In the genomic region with DNA sequence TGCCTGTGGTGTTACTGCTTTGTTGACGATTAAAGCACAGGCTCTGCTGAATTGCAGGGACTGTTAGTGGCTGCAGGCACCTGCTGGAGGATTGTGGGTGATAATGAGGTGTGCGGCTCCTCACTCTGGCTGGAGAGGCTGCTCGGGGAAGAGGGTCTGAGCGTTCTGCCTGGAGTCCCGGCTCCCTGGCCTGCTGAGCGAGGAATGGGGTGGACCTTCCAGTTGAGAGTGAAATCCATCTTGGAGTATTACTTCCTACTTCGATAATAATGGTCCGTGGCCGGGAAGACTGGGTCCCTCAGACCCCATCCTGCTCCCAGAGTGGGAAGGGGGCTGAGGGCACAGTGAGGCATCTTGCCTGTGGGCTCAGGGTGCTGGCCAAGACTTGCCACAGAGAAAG, we compare ENCODE assay signal across 33 cellular contexts.
A peak's percentile ranks its signal among the peaks of the same experiment; 100 is the strongest.
DNase-seq lines count a peak whose midpoint lies in the region; ATAC-seq, FAIRE-seq and TF ChIP-seq lines count a peak whose summit lies in the region.
"Had no signal": no experiment of that assay in that cellular context is flagged by ENCODE, and none has a peak within 500 bp of the region (broad histone marks: within the 10 kb centered on the region; RNA-seq: fewer than 3 reads in every experiment).

No MANE protein-coding gene starts in this region.

- no peak for FAIRE-seq in H1 (lab: Jason Lieb, UNC)
- FAIRE-seq: A549, endometrium had no signal

- intact Hi-C loops in spleen (cut with DNase I; ENCODE audit: low total_unique reads): no loop called here
- intact Hi-C loops in Right ventricle myocardium inferior (cut with DNase I): no loop called here
- intact Hi-C loops in heart right ventricle (cut with DNase I): no loop called here

- H4K91ac ChIP-seq in H9 (ENCODE audit: insufficient read length, low read depth, low read length) (no peak overlapping the region), H1 (replicated peaks; ENCODE audit: insufficient read length, low read length) (no peak overlapping the region)

- H3K23me2 ChIP-seq in H9 (ENCODE audit: insufficient read length, low read depth, low read length, poor library complexity, severe bottlenecking): no peaks in the 10 kb centered on the region
- no peaks in the 10 kb centered on the region for H3K23me2 ChIP-seq in H1 (ENCODE audit: low read depth, low read length)

- H3K79me2 ChIP-seq in H9 (ENCODE audit: insufficient read depth, low read length) (no peaks in the 10 kb centered on the region), H1 (ENCODE audit: control insufficient read depth in 1 of 2, insufficient read depth in 2 of 2, low read length in 2 of 2) (no peaks in the 10 kb centered on the region)

- H3K27ac Mint-ChIP-seq in activated T-cell treated with anti-CD3 and anti-CD28 coated beads, Interleukin-2, amount 50 U/mL, for 72 hours: no peak overlapping the region
- no peak overlapping the region for H3K27ac Mint-ChIP-seq in H9
- H3K27ac Mint-ChIP-seq: activated CD8-positive, alpha-beta T cell treated with anti-CD3 and anti-CD28 coated beads for 36 hours; CD8-positive, alpha-beta T cell; HFFc6; naive thymus-derived CD4-positive, alpha-beta T cell; stimulated activated effector memory CD8-positive, alpha-beta T cell treated with anti-CD3 and anti-CD28 coated beads, Interleukin-12 subunit alpha, Interleukin-12 subunit beta, amount 100 ng/mL, for 72 hours had no signal

- H4K5ac ChIP-seq in H9 (ENCODE audit: insufficient read length, low read depth, low read length) (no peak overlapping the region), H1 (ENCODE audit: insufficient read length, low read depth, low read length) (no peak overlapping the region)

- TF ChIP-seq RAD21 in H1 (IDR thresholded peaks at IDR 0.05 in 1 of 2, conservative IDR thresholded peaks at IDR 0.05 in 1 of 2; ENCODE audit: low read depth in 2 of 2, low read length in 2 of 2): no peak

- WGBS in H9 (ENCODE audit: extremely low coverage, insufficient read length, low lambda C conversion rate): no CpG with 5 or more reads among the region's 9 CpGs
- WGBS in H1 (ENCODE audit: extremely low coverage in 1 of 2, insufficient coverage in 1 of 2, insufficient read length in 1 of 2, insufficient replicate concordance in 2 of 2, low coverage in 1 of 2, low lambda C conversion rate in 2 of 2, missing lambda C conversion rate in 1 of 2), 2 experiments: 79% methylated on average over 9 of the region's 9 CpGs; no CpG with 5 or more reads in 1 of the 2 experiments
- WGBS in spleen, 5 donors: 84 to 91% (median 88%) methylated on average over 9 of the region's 9 CpGs
- WGBS in heart right ventricle, 2 donors: 72 to 73% methylated on average over 9 of the region's 9 CpGs

- H3K4me1 ChIP-seq in H9 (ENCODE audit: insufficient read depth, low read length) (no peaks in the 10 kb centered on the region), H1 (replicated peaks in 1 of 4; ENCODE audit: control insufficient read depth in 3 of 4, insufficient read depth in 4 of 4, low read length in 3 of 4) (peaks cover 8 to 20% (median 17%) of the 10 kb centered on the region in 4 experiments), spleen (peaks cover 0 to 20% (median 5%) of the 10 kb centered on the region in 6 donors), heart right ventricle (peaks cover 0 to 8% (median 0%) of the 10 kb centered on the region in 9 donors)
- H3K4me1 ChIP-seq: A549, body of pancreas, esophagus muscularis mucosa, sigmoid colon had no signal

- DNase-seq in activated T-cell treated with anti-CD3 and anti-CD28 coated beads, Interleukin-2, amount 50 U/mL, for 1 hour: peak; percentile 11
- DNase-seq in activated T-cell treated with anti-CD3 and anti-CD28 coated beads, Interleukin-2, amount 50 U/mL, for 72 hours: no peak
- DNase-seq in H9 (peak; percentile 19), H1 (ENCODE audit: low read depth in 1 of 2, low spot score in 2 of 2) (no peak), spleen (peak; percentile 54), Right ventricle myocardium inferior (ENCODE audit: missing footprints) (no peak), superior temporal gyrus (ENCODE audit: extremely low spot score) (no peak), heart right ventricle (no peak)
- DNase-seq: activated CD8-positive, alpha-beta T cell treated with anti-CD3 and anti-CD28 coated beads for 36 hours; activated naive CD4-positive, alpha-beta T cell treated with anti-CD3 and anti-CD28 coated beads, Interleukin-2, amount 50 U/mL, for 16 hours; AML-193; cerebellar nuclear complex; foreskin fibroblast; GM23248; HFFc6; NCI-H1048; NCI-H187; NCI-H2171 treated with DMSO at 0.1 percent for 48 hours; NCI-H510A treated with DMSO at 0.1 percent for 48 hours; OCI-M1; SK-N-SH; stimulated activated CD4-positive, alpha-beta T cell treated with anti-CD3 and anti-CD28 coated beads, Interleukin-4, amount 100 ng/mL, for 4 hours had no signal

- H2BK15ac ChIP-seq in H9 (ENCODE audit: low read depth, low read length) (no peak overlapping the region), H1 (ENCODE audit: low read length) (no peak overlapping the region)

- POLR2A ChIA-PET in H1 (lab: Charles Lee; ENCODE audit: partially characterized antibody): no interaction called here

- H3K27ac ChIP-seq in H9 (ENCODE audit: insufficient read length, low read depth, low read length) (no peak overlapping the region), H1 (ENCODE audit: low read depth, low read length) (no peak overlapping the region), spleen (no peak overlapping the region), heart right ventricle (no peak overlapping the region)
- H3K27ac ChIP-seq: A549, body of pancreas, esophagus muscularis mucosa, GM23248, sigmoid colon, suprapubic skin had no signal

- H2BK120ac ChIP-seq in H9 (ENCODE audit: low read depth, low read length, poor library complexity, severe bottlenecking): no peak overlapping the region
- no peak overlapping the region for H2BK120ac ChIP-seq in H1 (replicated peaks; ENCODE audit: low read depth, low read length)

- H3K4me3 Mint-ChIP-seq in activated T-cell treated with anti-CD3 and anti-CD28 coated beads, Interleukin-2, amount 50 U/mL, for 72 hours: no peak overlapping the region
- no peak overlapping the region for H3K4me3 Mint-ChIP-seq in H9
- H3K4me3 Mint-ChIP-seq: activated CD8-positive, alpha-beta T cell treated with anti-CD3 and anti-CD28 coated beads for 36 hours; CD8-positive, alpha-beta T cell; HFFc6; naive thymus-derived CD4-positive, alpha-beta T cell; stimulated activated effector memory CD8-positive, alpha-beta T cell treated with anti-CD3 and anti-CD28 coated beads, Interleukin-12 subunit alpha, Interleukin-12 subunit beta, amount 100 ng/mL, for 72 hours had no signal

- no peak overlapping the region for H2BK5ac ChIP-seq in H9 (ENCODE audit: insufficient read length, low read length)
- no peak overlapping the region for H2BK5ac ChIP-seq in H1 (ENCODE audit: low read depth, low read length)

- H3K18ac ChIP-seq in H9 (ENCODE audit: insufficient read length, low read depth, low read length) (no peak overlapping the region), H1 (ENCODE audit: extremely low read depth, low read length) (no peak overlapping the region; the same call in 1 of the 2 replicates)

- H3K36me3 Mint-ChIP-seq in activated T-cell treated with anti-CD3 and anti-CD28 coated beads, Interleukin-2, amount 50 U/mL, for 72 hours (ENCODE audit: insufficient read depth in 2 of 2): no peaks in the 10 kb centered on the region
- H3K36me3 Mint-ChIP-seq in H9 (ENCODE audit: insufficient read depth in 1 of 3, low read depth in 3 of 3): peaks cover 0 to 5% (median 2%) of the 10 kb centered on the region in 3 experiments; a peak in 3 of 7 replicates
- H3K36me3 Mint-ChIP-seq: CD8-positive, alpha-beta T cell; stimulated activated effector memory CD8-positive, alpha-beta T cell treated with anti-CD3 and anti-CD28 coated beads, Interleukin-12 subunit alpha, Interleukin-12 subunit beta, amount 100 ng/mL, for 72 hours had no signal

- H3K27me3 ChIP-seq in H9 (ENCODE audit: insufficient read depth, low read length) (no peaks in the 10 kb centered on the region), H1 (replicated peaks in 1 of 4; ENCODE audit: control insufficient read depth in 3 of 4, extremely low read depth in 1 of 4, insufficient read depth in 3 of 4, low read length in 3 of 4) (peaks cover 0 to 4% (median 0%) of the 10 kb centered on the region in 4 experiments; a peak in 4 of 7 replicates), spleen (replicated peaks in 1 of 7) (peaks cover 0 to 6% (median 0%) of the 10 kb centered on the region in 7 donors), heart right ventricle (peaks cover 0 to 35% (median 25%) of the 10 kb centered on the region in 7 donors)
- H3K27me3 ChIP-seq: body of pancreas had no signal

- no peak overlapping the region for H2AFZ ChIP-seq in H9 (ENCODE audit: low read length)
- H2AFZ ChIP-seq in H1 (ENCODE audit: low read length): no peak overlapping the region
- H2AFZ ChIP-seq: GM23248 had no signal

- no peak overlapping the region for H2AK5ac ChIP-seq in H9 (ENCODE audit: insufficient read length, low read length)
- H2AK5ac ChIP-seq in H1 (ENCODE audit: low read depth, low read length): no peak overlapping the region

- H3K14ac ChIP-seq in H9 (ENCODE audit: insufficient read depth, low read length): no peak overlapping the region
- H3K14ac ChIP-seq in H1 (ENCODE audit: insufficient read length): no peak overlapping the region

- H3K4me2 ChIP-seq in H9 (ENCODE audit: insufficient read depth, insufficient read length, low read length): no peak overlapping the region
- H3K4me2 ChIP-seq in H1 (ENCODE audit: insufficient read depth in 1 of 2, low read depth in 2 of 2, low read length in 2 of 2): no peak overlapping the region
- H3K4me2 ChIP-seq: A549, SK-N-SH had no signal

- no peak for TF ChIP-seq POLR2A in H1 (IDR thresholded peaks at IDR 0.05; ENCODE audit: control extremely low read depth in 1 of 2, low read depth in 2 of 2, low read length in 2 of 2)
- no peak for TF ChIP-seq POLR2A in spleen (IDR thresholded peaks at IDR 0.05)

- H3K9me3 ChIP-seq in H9 (ENCODE audit: control insufficient read depth, low read depth, low read length) (no peaks in the 10 kb centered on the region), H1 (ENCODE audit: insufficient read depth in 2 of 2, low read depth in 1 of 2, low read length in 1 of 2) (no peaks in the 10 kb centered on the region; a peak in 1 of 4 replicates), spleen (no peaks in the 10 kb centered on the region), heart right ventricle (no peaks in the 10 kb centered on the region)
- H3K9me3 ChIP-seq: sigmoid colon, SK-N-SH, suprapubic skin had no signal

- ATAC-seq in activated T-cell treated with anti-CD3 and anti-CD28 coated beads, Interleukin-2, amount 50 U/mL, for 72 hours (replicated peaks in 1 of 2): no peak
- ATAC-seq in Right ventricle myocardium inferior (no peak), heart right ventricle (no peak)
- ATAC-seq: A549; activated CD4-positive, CD25-positive, alpha-beta regulatory T cell treated with anti-CD3 and anti-CD28 coated beads, Interleukin-2, amount 50 U/mL, for 24 hours; activated CD8-positive, alpha-beta T cell treated with anti-CD3 and anti-CD28 coated beads for 36 hours; body of pancreas; CD8-positive, alpha-beta T cell; naive thymus-derived CD4-positive, alpha-beta T cell; stimulated activated effector memory CD8-positive, alpha-beta T cell treated with anti-CD3 and anti-CD28 coated beads, Interleukin-12 subunit alpha, Interleukin-12 subunit beta, amount 100 ng/mL, for 72 hours had no signal

- H3K36me3 ChIP-seq in H1 (ENCODE audit: control insufficient read depth in 2 of 4, insufficient read depth in 4 of 4, low read length in 3 of 4) (no peaks in the 10 kb centered on the region), spleen (no peaks in the 10 kb centered on the region), heart right ventricle (no peaks in the 10 kb centered on the region)
- H3K36me3 ChIP-seq: esophagus muscularis mucosa, sigmoid colon, suprapubic skin had no signal

- H2BK12ac ChIP-seq in H9 (ENCODE audit: insufficient read length, low read depth, low read length) (no peak overlapping the region), H1 (ENCODE audit: low read depth, low read length) (no peak overlapping the region)

- H3K9ac ChIP-seq in H9 (ENCODE audit: extremely low read depth, insufficient read length, low read length) (no peak overlapping the region), H1 (replicated peaks in 1 of 4; ENCODE audit: extremely low read depth in 1 of 4, low read depth in 3 of 4, low read length in 3 of 4) (no peak overlapping the region)
- H3K9ac ChIP-seq: GM23248, SK-N-SH had no signal

- H3T11ph ChIP-seq in H9 (ENCODE audit: low read length): no peak overlapping the region

- H3K79me1 ChIP-seq in H9 (ENCODE audit: insufficient read depth, low read depth, low read length, poor library complexity, severe bottlenecking) (no peaks in the 10 kb centered on the region), H1 (ENCODE audit: low read depth, low read length) (no peaks in the 10 kb centered on the region)

- CTCF ChIA-PET in H1 (lab: Charles Lee; ENCODE audit: partially characterized antibody): no interaction called here

- TF ChIP-seq EP300 in H1 (IDR thresholded peaks at IDR 0.05; ENCODE audit: borderline replicate concordance in 1 of 2, low read depth in 2 of 2, low read length in 2 of 2): no peak

- peaks cover 7% of the 10 kb centered on the region for H3K27me3 Mint-ChIP-seq in activated T-cell treated with anti-CD3 and anti-CD28 coated beads, Interleukin-2, amount 50 U/mL, for 72 hours (ENCODE audit: low read depth)
- H3K27me3 Mint-ChIP-seq in H9 (ENCODE audit: low read depth): peaks cover 41% of the 10 kb centered on the region
- H3K27me3 Mint-ChIP-seq: activated CD8-positive, alpha-beta T cell treated with anti-CD3 and anti-CD28 coated beads for 36 hours had no signal

- H3K9me3 Mint-ChIP-seq in activated T-cell treated with anti-CD3 and anti-CD28 coated beads, Interleukin-2, amount 50 U/mL, for 72 hours: no peaks in the 10 kb centered on the region
- peaks cover 0 to 8% of the 10 kb centered on the region in 2 experiments; a peak in 4 of 5 replicates for H3K9me3 Mint-ChIP-seq in H9
- H3K9me3 Mint-ChIP-seq: activated CD8-positive, alpha-beta T cell treated with anti-CD3 and anti-CD28 coated beads for 36 hours; CD8-positive, alpha-beta T cell; stimulated activated effector memory CD8-positive, alpha-beta T cell treated with anti-CD3 and anti-CD28 coated beads, Interleukin-12 subunit alpha, Interleukin-12 subunit beta, amount 100 ng/mL, for 72 hours had no signal

- H3K4ac ChIP-seq in H9 (ENCODE audit: low read depth, low read length): no peak overlapping the region
- H3K4ac ChIP-seq in H1 (replicated peaks; ENCODE audit: insufficient read length, low read depth, low read length): no peak overlapping the region

- TF ChIP-seq CTCF in H9 (conservative IDR thresholded peaks at IDR 0.05) (no peak), H1 (IDR thresholded peaks at IDR 0.05; ENCODE audit: control extremely low read depth in 1 of 3, insufficient read depth in 1 of 3, low read depth in 1 of 3, low read length in 3 of 3) (no peak), spleen (IDR thresholded peaks at IDR 0.05 in 8 of 11, conservative IDR thresholded peaks at IDR 0.05 in 3 of 11) (no peak), heart right ventricle (IDR thresholded peaks at IDR 0.05) (no peak)

- H4K8ac ChIP-seq in H9 (replicated peaks; ENCODE audit: insufficient read length, low read depth, low read length): no peak overlapping the region
- peak overlapping the region; percentile 64 for H4K8ac ChIP-seq in H1 (ENCODE audit: extremely low read depth, insufficient read depth, low read length)

- H3K4me1 Mint-ChIP-seq in activated T-cell treated with anti-CD3 and anti-CD28 coated beads, Interleukin-2, amount 50 U/mL, for 72 hours (ENCODE audit: low read depth): peaks cover 17% of the 10 kb centered on the region
- peaks cover 25 to 27% of the 10 kb centered on the region in 2 experiments for H3K4me1 Mint-ChIP-seq in H9

- H2BK20ac ChIP-seq in H9 (ENCODE audit: low read depth, low read length, poor library complexity, severe bottlenecking) (no peak overlapping the region), H1 (ENCODE audit: low read length) (no peak overlapping the region)

- no peak overlapping the region for H3K4me3 ChIP-seq in H1 (ENCODE audit: extremely low read depth in 1 of 4, insufficient read depth in 2 of 4, low read depth in 3 of 4, low read length in 4 of 4)
- H3K4me3 ChIP-seq in spleen: no peak overlapping the region
- H3K4me3 ChIP-seq in heart right ventricle: no peak overlapping the region
- H3K4me3 ChIP-seq: A549, body of pancreas, esophagus muscularis mucosa, GM23248, lung, sigmoid colon, suprapubic skin had no signal

- H3K56ac ChIP-seq in H9 (ENCODE audit: insufficient read length, low read depth, low read length) (no peak overlapping the region), H1 (replicated peaks; ENCODE audit: insufficient read length, low read depth, low read length) (no peak overlapping the region)

- no peaks in the 10 kb centered on the region for H4K20me1 ChIP-seq in H9 (ENCODE audit: control insufficient read depth, insufficient read depth, insufficient read length)
- H4K20me1 ChIP-seq in H1 (replicated peaks in 1 of 2; ENCODE audit: control insufficient read depth in 1 of 2, insufficient read depth in 2 of 2, low read length in 2 of 2): no peaks in the 10 kb centered on the region

- H3K23ac ChIP-seq in H9 (ENCODE audit: insufficient read length, low read depth, low read length) (no peak overlapping the region), H1 (ENCODE audit: insufficient read length) (no peak overlapping the region)

Comparison
In these comparisons a context has a peak if more than half of its experiments do, and no peak if none do; other contexts are left out.
1. DNase-seq: peak in activated T-cell treated with anti-CD3 and anti-CD28 coated beads, Interleukin-2, amount 50 U/mL, for 1 hour (single experiment), H9 (single experiment) and spleen (single experiment); none in activated T-cell treated with anti-CD3 and anti-CD28 coated beads, Interleukin-2, amount 50 U/mL, for 72 hours (0 of 2), H1 (0 of 2), Right ventricle myocardium inferior (single experiment), superior temporal gyrus (single experiment) and heart right ventricle (0 of 2).